33 cellular contexts compared by ENCODE assay signal in the genomic region with DNA sequence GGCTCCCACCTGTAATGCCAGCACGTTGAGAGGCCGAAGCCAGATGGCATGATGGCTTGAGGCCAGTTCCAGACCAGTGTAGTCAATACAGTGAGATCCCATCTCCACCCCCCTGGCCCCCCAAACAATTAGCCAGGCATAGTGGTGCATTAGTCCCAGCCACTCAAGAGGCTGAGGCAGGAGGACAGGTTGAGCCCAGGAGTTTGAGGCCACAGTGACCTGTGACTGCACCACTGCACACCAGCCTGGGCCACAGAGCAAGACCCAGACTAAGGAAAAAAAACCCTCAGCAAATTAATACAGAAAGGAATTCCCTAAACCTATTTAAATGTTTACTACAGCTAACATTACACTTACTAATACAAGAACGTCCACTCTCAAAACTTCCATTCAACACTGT.
"Had no signal": no experiment of that assay in that cellular context is flagged by ENCODE, and none has a peak within 500 bp of the region (broad histone marks: within the 10 kb centered on the region; RNA-seq: fewer than 3 reads in every experiment).

No MANE protein-coding gene starts in this region.

- H3K4me3 ChIP-seq: Peyer's patch, SJSA1 had no signal

- H3K9ac ChIP-seq: KMS-11, SK-N-SH had no signal

- H3K9me3 ChIP-seq: Peyer's patch, SJSA1 had no signal

- ATAC-seq: activated CD8-positive, alpha-beta memory T cell treated with anti-CD3 and anti-CD28 coated beads, Interleukin-2, amount 10 ng/mL, durations not matched to agents 7 days and 5 days; activated naive CD8-positive, alpha-beta T cell treated with anti-CD3 and anti-CD28 coated beads, Interleukin-2, amount 50 U/mL, for 24 hours; PC-3 had no signal

- H3K4me3 Mint-ChIP-seq: activated B cell treated with CpG ODN at 0.5 μM for 24 hours; activated CD4-positive, alpha-beta memory T cell treated with anti-CD3 and anti-CD28 coated beads for 36 hours; activated CD8-positive, alpha-beta memory T cell treated with anti-CD3 and anti-CD28 coated beads, Interleukin-2, amount 10 ng/mL, durations not matched to agents 7 days and 5 days; activated naive CD4-positive, alpha-beta T cell treated with anti-CD3 and anti-CD28 coated beads for 36 hours; activated naive CD8-positive, alpha-beta T cell; activated naive CD8-positive, alpha-beta T cell treated with anti-CD3 and anti-CD28 coated beads, Interleukin-2, amount 50 U/mL, for 24 hours; activated T-helper 1 cell treated with anti-CD3 and anti-CD28 coated beads, Interleukin-12 subunit alpha, Interleukin-12 subunit beta, Interleukin-2, Interleukin-4 antibody, amounts not matched to agents 30 ng/mL and 10 ng/mL and 1 ng/mL, durations not matched to agents 14 hours and 24 hours and 36 hours; brain; T-helper 1 cell treated with Interleukin-12 subunit alpha and Interleukin-12 subunit beta and Interleukin-4 antibody, amounts not matched to agents 30 μg/mL and 1 μg/mL, for 36 hours; T-helper 2 cell treated with Interferon-gamma antibody and Interleukin-4, amounts not matched to agents 5 μg/mL and 100 μg/mL, for 36 hours had no signal

- H3K27me3 Mint-ChIP-seq: activated B cell treated with CpG ODN at 0.5 μM for 24 hours; activated CD4-positive, alpha-beta memory T cell treated with anti-CD3 and anti-CD28 coated beads for 36 hours; activated CD8-positive, alpha-beta memory T cell treated with anti-CD3 and anti-CD28 coated beads, Interleukin-2, amount 10 ng/mL, durations not matched to agents 7 days and 5 days; activated naive CD8-positive, alpha-beta T cell; activated naive CD8-positive, alpha-beta T cell treated with anti-CD3 and anti-CD28 coated beads, Interleukin-2, amount 50 U/mL, for 24 hours had no signal

- H3K27me3 ChIP-seq: Peyer's patch, SJSA1 had no signal

- H3K36me3 ChIP-seq: Peyer's patch had no signal

- H3K4me1 ChIP-seq: SJSA1 had no signal

- H3K4me2 ChIP-seq: KMS-11, SK-N-SH had no signal

- H3K27ac ChIP-seq: KMS-11, Peyer's patch, SJSA1 had no signal

- H3K27ac Mint-ChIP-seq: activated B cell treated with CpG ODN at 0.5 μM for 24 hours; activated CD4-positive, alpha-beta memory T cell treated with anti-CD3 and anti-CD28 coated beads for 36 hours; activated CD8-positive, alpha-beta memory T cell treated with anti-CD3 and anti-CD28 coated beads, Interleukin-2, amount 10 ng/mL, durations not matched to agents 7 days and 5 days; activated naive CD4-positive, alpha-beta T cell treated with anti-CD3 and anti-CD28 coated beads for 36 hours; activated naive CD8-positive, alpha-beta T cell; activated naive CD8-positive, alpha-beta T cell treated with anti-CD3 and anti-CD28 coated beads, Interleukin-2, amount 50 U/mL, for 24 hours; activated T-helper 1 cell treated with anti-CD3 and anti-CD28 coated beads, Interleukin-12 subunit alpha, Interleukin-12 subunit beta, Interleukin-2, Interleukin-4 antibody, amounts not matched to agents 30 ng/mL and 10 ng/mL and 1 ng/mL, durations not matched to agents 14 hours and 24 hours and 36 hours; T-helper 1 cell treated with Interleukin-12 subunit alpha and Interleukin-12 subunit beta and Interleukin-4 antibody, amounts not matched to agents 30 μg/mL and 1 μg/mL, for 36 hours; T-helper 2 cell treated with Interferon-gamma antibody and Interleukin-4, amounts not matched to agents 5 μg/mL and 100 μg/mL, for 36 hours had no signal

- FAIRE-seq: bronchial epithelial cell, TTC549 had no signal

- DNase-seq: activated B cell treated with CpG ODN at 0.5 μM for 24 hours; activated CD4-positive, alpha-beta memory T cell treated with anti-CD3 and anti-CD28 coated beads for 36 hours; activated CD4-positive, alpha-beta T cell treated with anti-CD3 and anti-CD28 coated beads for 4 hours; activated CD4-positive, alpha-beta T cell treated with anti-CD3 and anti-CD28 coated beads, Interleukin-2, amount 50 U/mL, for 1 hour; activated CD4-positive, CD25-positive, alpha-beta regulatory T cell treated with anti-CD3 and anti-CD28 coated beads, Interleukin-2, amount 50 U/mL, for 72 hours; activated CD8-positive, alpha-beta memory T cell treated with anti-CD3 and anti-CD28 coated beads, Interleukin-2, amount 10 ng/mL, durations not matched to agents 7 days and 5 days; activated gamma-delta T cell treated with Interleukin-2 at 50 U/mL for 16 hours; activated naive CD4-positive, alpha-beta T cell treated with anti-CD3 and anti-CD28 coated beads for 36 hours; activated naive CD8-positive, alpha-beta T cell treated with anti-CD3 and anti-CD28 coated beads, Interleukin-2, amount 50 U/mL, for 24 hours; activated T-cell treated with anti-CD3 and anti-CD28 coated beads, Interleukin-2, amount 50 U/mL, for 1 hour; anterior cingulate cortex; cerebellar nuclear complex; MM.1S; MV-4-11; NCI-H1092; NCI-H1436 treated with DMSO at 0.1 percent for 48 hours; NCI-H1694 treated with DMSO at 0.1 percent for 48 hours; NCI-H2029; NCI-H345; PC-3; Peyer's patch; RPMI8226; SHP77 treated with DMSO at 0.1 percent for 48 hours; SK-N-SH had no signal
